Comparison of ENCODE assay signal across 1 cellular context in the genomic region with DNA sequence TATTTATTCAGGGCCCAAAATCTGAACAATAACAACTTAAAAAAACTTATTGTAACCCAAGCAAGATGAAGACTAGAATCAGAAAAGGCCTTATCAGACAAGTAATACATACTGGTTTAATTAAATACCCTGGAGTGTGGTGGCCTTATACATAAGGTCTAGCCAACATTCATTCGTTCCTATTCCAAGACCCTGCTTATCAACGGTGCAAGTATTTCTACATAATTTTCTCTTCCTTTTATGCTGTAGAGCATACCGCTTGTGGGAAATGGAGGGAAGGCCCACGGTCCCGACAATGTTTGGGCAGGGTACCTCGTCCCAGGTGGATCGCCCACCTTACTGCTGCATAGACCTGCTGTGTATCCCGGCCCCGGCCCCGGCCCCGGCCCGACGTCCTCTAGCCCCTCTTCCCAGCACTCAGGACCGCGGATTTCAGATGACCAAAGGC.
TF ChIP-seq lines count a peak whose summit lies in the region.

No MANE protein-coding gene starts in this region.

TF ChIP-seq in neural cell, 6 proteins besides CTCF, POLR2A, EP300 and RAD21 (continued from another document):
- TF ChIP-seq MXI1 (conservative IDR thresholded peaks at IDR 0.05; ENCODE audit: poor library complexity, severe bottlenecking), result no peak
- TF ChIP-seq TAF1 (IDR thresholded peaks at IDR 0.05; ENCODE audit: low read depth), result no peak
- no peak for TF ChIP-seq EZH2 (IDR thresholded peaks at IDR 0.05; ENCODE audit: borderline replicate concordance, insufficient read depth, low read length, poor library complexity, severe bottlenecking)
- TF ChIP-seq POLR2AphosphoS5 (IDR thresholded peaks at IDR 0.05), result no peak
- TF ChIP-seq SMC3 (conservative IDR thresholded peaks at IDR 0.05; ENCODE audit: poor library complexity), result no peak
TF ChIP-seq in neural cell: peak in this region for 0.
